In genomic region chr10:15745748-15746147, GRCh38 we compare ENCODE assay signal across 25 cellular contexts. TPM values are rescaled to one million over a fixed set of nuclear protein-coding genes. Genes with fewer than 3 reads are reported as not detected.
DNase-seq lines count a peak whose midpoint lies in the region; ATAC-seq and TF ChIP-seq lines count a peak whose summit lies in the region.
"Had no signal": no experiment of that assay in that cellular context is flagged by ENCODE, and none has a peak within 500 bp of the region (broad histone marks: within the 10 kb centered on the region; RNA-seq: fewer than 3 reads in every experiment).

No MANE protein-coding gene starts in this region.

- H3K4ac ChIP-seq in H9 (ENCODE audit: low read depth, low read length), result no peak overlapping the region

- no peak overlapping the region for H2AFZ ChIP-seq in H9 (ENCODE audit: low read length)

- no peak for TF ChIP-seq EP300 in gastroesophageal sphincter (IDR thresholded peaks at IDR 0.05)

- no peak overlapping the region for H3K4me2 ChIP-seq in H9 (ENCODE audit: insufficient read depth, insufficient read length, low read length)

- no peaks in the 10 kb centered on the region for H3K23me2 ChIP-seq in H9 (ENCODE audit: insufficient read length, low read depth, low read length, poor library complexity, severe bottlenecking)

- no peak overlapping the region for H2BK20ac ChIP-seq in H9 (ENCODE audit: low read depth, low read length, poor library complexity, severe bottlenecking)

- H3K79me1 ChIP-seq in H9 (ENCODE audit: insufficient read depth, low read depth, low read length, poor library complexity, severe bottlenecking), result no peaks in the 10 kb centered on the region

- H3K4me1 ChIP-seq in adipocyte (ENCODE audit: control insufficient read depth, insufficient read depth, low read length) (no peaks in the 10 kb centered on the region), gastroesophageal sphincter (no peaks in the 10 kb centered on the region), H9 (ENCODE audit: insufficient read depth, low read length) (no peaks in the 10 kb centered on the region), A673 (ENCODE audit: insufficient read depth, low read length, poor library complexity, severe bottlenecking) (no peaks in the 10 kb centered on the region)
- H3K4me1 ChIP-seq: ascending aorta, prostate gland, thyroid gland had no signal

- no peak overlapping the region for H3K56ac ChIP-seq in H9 (ENCODE audit: insufficient read length, low read depth, low read length)

- WGBS in gastroesophageal sphincter (ENCODE audit: low coverage in 1 of 2), 2 donors, result 25% methylated on average over 1 of the region's 1 CpG; no CpG with 5 or more reads in 1 of the 2 donors
- no CpG with 5 or more reads among the region's 1 CpG for WGBS in H9 (ENCODE audit: extremely low coverage, insufficient read length, low lambda C conversion rate)

- H3K27ac ChIP-seq in gastroesophageal sphincter (no peak overlapping the region), H9 (ENCODE audit: insufficient read length, low read depth, low read length) (no peak overlapping the region), A673 (ENCODE audit: low read depth, low read length, poor library complexity, severe bottlenecking) (no peak overlapping the region)
- H3K27ac ChIP-seq: ascending aorta, prostate gland, thyroid gland, VCaP had no signal

- peak; percentile 58 for ATAC-seq in gastroesophageal sphincter
- ATAC-seq in HG03039 (IDR thresholded peaks at IDR 0.05; ENCODE audit: unreplicated experiment), result no peak
- ATAC-seq in GM19035 (IDR thresholded peaks at IDR 0.05; ENCODE audit: unreplicated experiment), result no peak
- ATAC-seq: K562 had no signal

- H3K18ac ChIP-seq in H9 (ENCODE audit: insufficient read length, low read depth, low read length), result no peak overlapping the region

- no peak overlapping the region for H3K14ac ChIP-seq in H9 (ENCODE audit: insufficient read depth, low read length)

- BruUV-seq in A673 (replicated peaks; lab: Mats Ljungman, UMichigan), result no TSS peak

- no peaks in the 10 kb centered on the region for H3K36me3 ChIP-seq in adipocyte (ENCODE audit: control insufficient read depth, insufficient read depth, low read length, severe bottlenecking)
- H3K36me3 ChIP-seq in gastroesophageal sphincter, result no peaks in the 10 kb centered on the region
- no peaks in the 10 kb centered on the region for H3K36me3 ChIP-seq in A673 (ENCODE audit: insufficient read depth, low read length, poor library complexity, severe bottlenecking)
- H3K36me3 ChIP-seq: ascending aorta, prostate gland, thyroid gland had no signal

- H3K27me3 Mint-ChIP-seq in osteocyte (ENCODE audit: unreplicated experiment), result peaks cover 11% of the 10 kb centered on the region
- peaks cover 4% of the 10 kb centered on the region; the same call in 1 of the 2 replicates for H3K27me3 Mint-ChIP-seq in H9 (ENCODE audit: low read depth)

- no peak overlapping the region for H3K9ac ChIP-seq in adipocyte (ENCODE audit: low read length)
- no peak overlapping the region for H3K9ac ChIP-seq in H9 (ENCODE audit: extremely low read depth, insufficient read length, low read length)

- H3K36me3 Mint-ChIP-seq in osteocyte (ENCODE audit: unreplicated experiment), result no peaks in the 10 kb centered on the region
- H3K36me3 Mint-ChIP-seq in H9 (ENCODE audit: insufficient read depth in 1 of 3, low read depth in 3 of 3), result no peaks in the 10 kb centered on the region
- H3K36me3 Mint-ChIP-seq: CD4-positive, alpha-beta memory T cell had no signal

- H2BK5ac ChIP-seq in H9 (ENCODE audit: insufficient read length, low read length), result no peak overlapping the region

- no peak overlapping the region for H3K27ac Mint-ChIP-seq in osteocyte (ENCODE audit: unreplicated experiment)
- no peak overlapping the region for H3K27ac Mint-ChIP-seq in H9
- H3K27ac Mint-ChIP-seq: CD4-positive, alpha-beta memory T cell; T-helper 1 cell treated with Interleukin-12 subunit alpha and Interleukin-12 subunit beta and Interleukin-4 antibody, amounts not matched to agents 30 μg/mL and 1 μg/mL, for 36 hours had no signal

- no peaks in the 10 kb centered on the region for H3K9me3 Mint-ChIP-seq in osteocyte (ENCODE audit: unreplicated experiment)
- no peaks in the 10 kb centered on the region for H3K9me3 Mint-ChIP-seq in H9
- H3K9me3 Mint-ChIP-seq: T-helper 1 cell treated with Interleukin-12 subunit alpha and Interleukin-12 subunit beta and Interleukin-4 antibody, amounts not matched to agents 30 μg/mL and 1 μg/mL, for 36 hours had no signal

- no peak overlapping the region for H2BK15ac ChIP-seq in H9 (ENCODE audit: low read depth, low read length)

- no peak overlapping the region for H3K23ac ChIP-seq in H9 (ENCODE audit: insufficient read length, low read depth, low read length)

- CTCF ChIA-PET in A673 (lab: Charles Lee), result no interaction called here

- H4K91ac ChIP-seq in H9 (ENCODE audit: insufficient read length, low read depth, low read length), result no peak overlapping the region

- no peak for TF ChIP-seq POLR2A in gastroesophageal sphincter (IDR thresholded peaks at IDR 0.05)

- H3T11ph ChIP-seq in H9 (ENCODE audit: low read length), result no peak overlapping the region

- no peak overlapping the region for H2BK120ac ChIP-seq in H9 (ENCODE audit: low read depth, low read length, poor library complexity, severe bottlenecking)

- intact Hi-C loops in A673 (cut with micrococcal nuclease; ENCODE audit: unreplicated experiment), result no loop called here

- H3K4me3 ChIP-seq in adipocyte (ENCODE audit: low read length) (no peak overlapping the region), gastroesophageal sphincter (no peak overlapping the region), A673 (ENCODE audit: low read depth, low read length, poor library complexity, severe bottlenecking) (no peak overlapping the region)
- H3K4me3 ChIP-seq: ascending aorta, K562, prostate gland, thyroid gland had no signal

- H2AK5ac ChIP-seq in H9 (ENCODE audit: insufficient read length, low read length), result no peak overlapping the region

- H3K27me3 ChIP-seq in adipocyte (replicated peaks; ENCODE audit: control insufficient read depth, insufficient read depth, low read length), result peaks cover 21% of the 10 kb centered on the region
- H3K27me3 ChIP-seq in gastroesophageal sphincter, result no peaks in the 10 kb centered on the region
- H3K27me3 ChIP-seq in H9 (ENCODE audit: insufficient read depth, low read length), result no peaks in the 10 kb centered on the region
- no peaks in the 10 kb centered on the region for H3K27me3 ChIP-seq in A673 (replicated peaks; ENCODE audit: insufficient read depth, low read depth, low read length, poor library complexity)
- H3K27me3 ChIP-seq: ascending aorta, thyroid gland had no signal

- TF ChIP-seq CTCF in gastroesophageal sphincter (IDR thresholded peaks at IDR 0.05) (no peak), osteocyte (IDR thresholded peaks at IDR 0.05) (no peak), H9 (conservative IDR thresholded peaks at IDR 0.05) (no peak), A673 (conservative IDR thresholded peaks at IDR 0.05; ENCODE audit: low read depth, low read length) (no peak)

- H3K4me1 Mint-ChIP-seq in osteocyte (ENCODE audit: unreplicated experiment) (no peaks in the 10 kb centered on the region), H9 (peaks cover 5 to 7% of the 10 kb centered on the region in 2 experiments; a peak in 2 of 4 replicates)
- H3K4me1 Mint-ChIP-seq: CD4-positive, alpha-beta memory T cell had no signal

- POLR2A ChIA-PET in A673 (lab: Charles Lee; ENCODE audit: low non-redundant PET), result no interaction called here

- no peaks in the 10 kb centered on the region for H3K9me3 ChIP-seq in adipocyte (ENCODE audit: control insufficient read depth, low read length)
- no peaks in the 10 kb centered on the region for H3K9me3 ChIP-seq in gastroesophageal sphincter
- no peaks in the 10 kb centered on the region for H3K9me3 ChIP-seq in H9 (ENCODE audit: control insufficient read depth, low read depth, low read length)
- no peaks in the 10 kb centered on the region for H3K9me3 ChIP-seq in A673 (ENCODE audit: low read depth, low read length, poor library complexity, severe bottlenecking)
- H3K9me3 ChIP-seq: ascending aorta, prostate gland, thyroid gland had no signal

- no peaks in the 10 kb centered on the region for H3K79me2 ChIP-seq in H9 (ENCODE audit: insufficient read depth, low read length)

- no peak overlapping the region for H4K5ac ChIP-seq in H9 (ENCODE audit: insufficient read length, low read depth, low read length)

- no peak overlapping the region for H4K8ac ChIP-seq in H9 (replicated peaks; ENCODE audit: insufficient read length, low read depth, low read length)

- DNase-seq in DMS 273 (lab: John Stamatoyannopoulos, UW; ENCODE audit: unreplicated experiment), result peak; percentile 85
- peak; percentile 26 for DNase-seq in adipocyte (ENCODE audit: low read depth)
- peak; percentile 48 for DNase-seq in osteocyte (ENCODE audit: extremely low spot score, unreplicated experiment)
- DNase-seq in H9, result no peak
- no peak for DNase-seq in A673 (ENCODE audit: low spot score)
- DNase-seq: ACHN; activated CD4-positive, alpha-beta T cell treated with anti-CD3 and anti-CD28 coated beads, Interleukin-2, amount 50 U/mL, for 4 hours; activated naive CD4-positive, alpha-beta T cell; activated T-cell treated with anti-CD3 and anti-CD28 coated beads for 4 hours; CD4-positive, alpha-beta memory T cell; DND-41; glutamatergic neuron; mesendoderm; NCI-H2081; NCI-H524 treated with DMSO at 0.1 percent for 48 hours; SIG-M5; thyroid gland had no signal

- H3K4me3 Mint-ChIP-seq in osteocyte (ENCODE audit: unreplicated experiment) (no peak overlapping the region), H9 (no peak overlapping the region)
- H3K4me3 Mint-ChIP-seq: CD4-positive, alpha-beta memory T cell; T-helper 1 cell treated with Interleukin-12 subunit alpha and Interleukin-12 subunit beta and Interleukin-4 antibody, amounts not matched to agents 30 μg/mL and 1 μg/mL, for 36 hours had no signal

- no peaks in the 10 kb centered on the region for H4K20me1 ChIP-seq in H9 (ENCODE audit: control insufficient read depth, insufficient read depth, insufficient read length)

- H2BK12ac ChIP-seq in H9 (ENCODE audit: insufficient read length, low read depth, low read length), result no peak overlapping the region

RNA-seq across cellular contexts. Expression of gene ITGA8, which starts 26.0 kb away (rescaled TPM):
- total RNA-seq in gastroesophageal sphincter (100 to 1,000 TPM in 2 of 4 donors, 10 to 100 TPM in 2; 37.6 to 667 (median 310) TPM), osteocyte (6.9 and 7.5 TPM in 2 replicates), H9 (2021) (not detected in 2 replicates), A673 (2021) (0.07 TPM in 1 of 2 replicates, not detected in the other)
- total RNA-seq: CD4-positive, alpha-beta memory T cell had no signal

Comparison
In these comparisons a context has a peak if more than half of its experiments do, and no peak if none do; other contexts are left out.
1. DNase-seq: peak in DMS 273 (single experiment), adipocyte (single experiment) and osteocyte (single experiment); none in H9 (single experiment) and A673 (single experiment).